ENCODE assay signal across 18 cellular contexts in genomic region chr4:158032733-158033415, GRCh38.
DNase-seq lines count a peak whose midpoint lies in the region; ATAC-seq and TF ChIP-seq lines count a peak whose summit lies in the region.
"Had no signal": no experiment of that assay in that cellular context is flagged by ENCODE, and none has a peak within 500 bp of the region (broad histone marks: within the 10 kb centered on the region; RNA-seq: fewer than 3 reads in every experiment).

No MANE protein-coding gene starts in this region.

- H4K8ac ChIP-seq in mesenchymal stem cell (ENCODE audit: low read length): no peak overlapping the region

- no peak overlapping the region for H2AFZ ChIP-seq in mesenchymal stem cell (ENCODE audit: low read depth, low read length)

- intact Hi-C loops in body of pancreas (cut with DNase I): no loop called here
- intact Hi-C loops in stomach (cut with DNase I; ENCODE audit: low total_unique reads): no loop called here

- H3K4me1 ChIP-seq in body of pancreas (peaks cover 25% of the 10 kb centered on the region), mesenchymal stem cell (ENCODE audit: control insufficient read depth, insufficient read depth, low read depth, low read length) (no peaks in the 10 kb centered on the region), stomach (peaks cover 0 to 11% (median 6%) of the 10 kb centered on the region in 4 donors)

- ATAC-seq in body of pancreas (peak; percentile 5), omental fat pad (ENCODE audit: low FRiP score) (no peak), HG03378 (IDR thresholded peaks at IDR 0.05; ENCODE audit: unreplicated experiment) (no peak)
- ATAC-seq: CD8-positive, alpha-beta T cell; left colon; Panc1 had no signal

- H3K27ac ChIP-seq in body of pancreas: peak overlapping the region; percentile 40 to 85 (median 68)
- peak overlapping the region; percentile 95 for H3K27ac ChIP-seq in mesenchymal stem cell (ENCODE audit: low read length, poor library complexity, severe bottlenecking)
- H3K27ac ChIP-seq in stomach: peak overlapping the region in 4 of 5 donors; percentile 37 to 74 (median 51)

- no peak overlapping the region for H3K14ac ChIP-seq in mesenchymal stem cell (ENCODE audit: low read length in 2 of 2)

- no peak for TF ChIP-seq EP300 in stomach (IDR thresholded peaks at IDR 0.05)

- no peak overlapping the region for H2AK5ac ChIP-seq in mesenchymal stem cell (ENCODE audit: low read length, severe bottlenecking)

- H3K9ac ChIP-seq in mesenchymal stem cell (ENCODE audit: low read length): peak overlapping the region; percentile 9

- H2BK5ac ChIP-seq in mesenchymal stem cell (ENCODE audit: low read depth, low read length, poor library complexity, severe bottlenecking): no peak overlapping the region

- TF ChIP-seq CTCF in body of pancreas (IDR thresholded peaks at IDR 0.05) (no peak), stomach (IDR thresholded peaks at IDR 0.05) (no peak), omental fat pad (IDR thresholded peaks at IDR 0.05) (no peak)

- no peak overlapping the region for H4K91ac ChIP-seq in mesenchymal stem cell (ENCODE audit: low read length)

- no peak overlapping the region for H3K4ac ChIP-seq in mesenchymal stem cell (ENCODE audit: low read depth in 1 of 2, low read length in 2 of 2)

- no peak overlapping the region for H3K18ac ChIP-seq in mesenchymal stem cell (ENCODE audit: low read depth in 1 of 2, low read length in 2 of 2)

- in situ Hi-C loops in KBM-7 (cut with MboI; ENCODE audit: low pct_unique_long_range_greater_than_20kb, low sequenced_read_pairs): no loop called here

- no peaks in the 10 kb centered on the region for H3K79me1 ChIP-seq in mesenchymal stem cell (replicated peaks; ENCODE audit: low read length, poor library complexity, severe bottlenecking)

- 12 to 13% methylated on average over 4 of the region's 4 CpGs for WGBS in body of pancreas, 2 donors
- WGBS in mesenchymal stem cell: 55% methylated on average over 3 of the region's 4 CpGs
- 26 to 41% (median 37%) methylated on average over 4 of the region's 4 CpGs for WGBS in stomach, 5 donors

- H3K9me3 ChIP-seq in body of pancreas (no peaks in the 10 kb centered on the region), mesenchymal stem cell (ENCODE audit: control insufficient read depth, low read length) (peaks cover 24% of the 10 kb centered on the region), stomach (peaks cover 0 to 16% (median 5%) of the 10 kb centered on the region in 4 donors)

- H3K4me3 ChIP-seq in body of pancreas (no peak overlapping the region), mesenchymal stem cell (ENCODE audit: insufficient read depth in 1 of 2, low read depth in 1 of 2, low read length in 2 of 2) (no peak overlapping the region), stomach (no peak overlapping the region)

- TF ChIP-seq POLR2A in body of pancreas (IDR thresholded peaks at IDR 0.05) (no peak), stomach (IDR thresholded peaks at IDR 0.05) (no peak)

- H3K23ac ChIP-seq in mesenchymal stem cell (ENCODE audit: low read length in 2 of 2): no peak overlapping the region

- no peak overlapping the region for H2BK15ac ChIP-seq in mesenchymal stem cell (ENCODE audit: low read depth, poor library complexity, severe bottlenecking)

- no peak overlapping the region for H2BK120ac ChIP-seq in mesenchymal stem cell (ENCODE audit: low read depth, low read length)

- H3K27me3 ChIP-seq in body of pancreas: no peaks in the 10 kb centered on the region
- no peaks in the 10 kb centered on the region for H3K27me3 ChIP-seq in mesenchymal stem cell (ENCODE audit: control insufficient read depth in 1 of 2, insufficient read depth in 1 of 2, low read length in 2 of 2)
- no peaks in the 10 kb centered on the region for H3K27me3 ChIP-seq in stomach

- H3K36me3 ChIP-seq in body of pancreas (replicated peaks in 1 of 2; ENCODE audit: insufficient read depth in 1 of 2, low read depth in 2 of 2) (no peaks in the 10 kb centered on the region), mesenchymal stem cell (ENCODE audit: control insufficient read depth in 1 of 2, insufficient read depth in 2 of 2, low read depth in 1 of 2, low read length in 2 of 2) (no peaks in the 10 kb centered on the region), stomach (no peaks in the 10 kb centered on the region)

- DNase-seq in KBM-7: peak; percentile 11
- no peak for DNase-seq in body of pancreas
- no peak for DNase-seq in mesenchymal stem cell
- DNase-seq in stomach: no peak
- no peak for DNase-seq in omental fat pad (ENCODE audit: low spot score)
- no peak for DNase-seq in dermis blood vessel endothelial cell
- no peak for DNase-seq in stimulated activated CD4-positive, alpha-beta T cell treated with anti-CD3 and anti-CD28 coated beads, Interleukin-4, amount 100 ng/mL, for 24 hours
- DNase-seq: activated CD4-positive, alpha-beta memory T cell treated with anti-CD3 and anti-CD28 coated beads, Interleukin-2, amount 10 ng/mL, durations not matched to agents 7 days and 5 days; activated CD4-positive, CD25-positive, alpha-beta regulatory T cell; activated T-cell treated with anti-CD3 and anti-CD28 coated beads for 4 hours; amygdala; CD8-positive, alpha-beta T cell; central memory CD4-positive, alpha-beta T cell; KG1; left colon; NCI-H187 had no signal

- H3K4me2 ChIP-seq in mesenchymal stem cell (ENCODE audit: low read length, poor library complexity, severe bottlenecking): peak overlapping the region; percentile 25

- no peak overlapping the region for H2BK12ac ChIP-seq in mesenchymal stem cell (ENCODE audit: low read length in 2 of 2)
